18 cellular contexts compared by ENCODE assay signal in genomic region chr11:34267440-34267839, GRCh38.
A peak's percentile ranks its signal among the peaks of the same experiment; 100 is the strongest.
DNase-seq lines count a peak whose midpoint lies in the region; ATAC-seq, FAIRE-seq and TF ChIP-seq lines count a peak whose summit lies in the region.
"Had no signal": no experiment of that assay in that cellular context is flagged by ENCODE, and none has a peak within 500 bp of the region (broad histone marks: within the 10 kb centered on the region; RNA-seq: fewer than 3 reads in every experiment).

No MANE protein-coding gene starts in this region.

- H3K27ac ChIP-seq in IMR-90 (ENCODE audit: insufficient read depth, low read length): peak overlapping the region; percentile 44; the same call in 1 of the 2 replicates
- peak overlapping the region; percentile 22 for H3K27ac ChIP-seq in caudate nucleus (ENCODE audit: low read depth, low read length)
- no peak overlapping the region for H3K27ac ChIP-seq in neuronal stem cell (replicated peaks; ENCODE audit: low read length)
- H3K27ac ChIP-seq: cardiac muscle cell had no signal

- H3K9ac ChIP-seq in IMR-90 (ENCODE audit: low read depth, low read length) (no peak overlapping the region), neuronal stem cell (ENCODE audit: low read depth, low read length, poor library complexity) (no peak overlapping the region)
- H3K9ac ChIP-seq: GM23248 had no signal

- intact Hi-C loops in IMR-90 (cut with micrococcal nuclease): loop anchor here (2.0 kb wide), 1 partner anchor 91 kb away; the partner anchor contains the start of gene ABTB2

- no peaks in the 10 kb centered on the region for H3K36me3 ChIP-seq in IMR-90 (ENCODE audit: control insufficient read depth, insufficient read depth, low read length)
- H3K36me3 ChIP-seq in neuronal stem cell (replicated peaks in 1 of 2; ENCODE audit: control insufficient read depth in 2 of 2, insufficient read depth in 2 of 2, low read length in 2 of 2): no peaks in the 10 kb centered on the region
- H3K36me3 ChIP-seq: cardiac muscle cell had no signal

- H3K4ac ChIP-seq in IMR-90 (ENCODE audit: low read depth, low read length): peak overlapping the region; percentile 27; the same call in 1 of the 2 replicates
- H3K4ac ChIP-seq in neuronal stem cell (ENCODE audit: low read length): no peak overlapping the region

- H2BK120ac ChIP-seq in IMR-90 (ENCODE audit: low read depth, low read length): no peak overlapping the region
- no peak overlapping the region for H2BK120ac ChIP-seq in neuronal stem cell (ENCODE audit: low read depth, low read length)

- no peak overlapping the region for H4K5ac ChIP-seq in IMR-90 (ENCODE audit: low read depth, low read length)

- peaks cover 0 to 3% of the 10 kb centered on the region in 2 experiments; a peak in 1 of 4 replicates for H3K79me1 ChIP-seq in IMR-90 (ENCODE audit: low read depth in 1 of 2, low read length in 2 of 2)
- H3K79me1 ChIP-seq in neuronal stem cell (ENCODE audit: low read depth, low read length): no peaks in the 10 kb centered on the region

- no peak overlapping the region for H3K4me3 ChIP-seq in IMR-90 (ENCODE audit: insufficient read depth, low read depth, low read length)
- no peak overlapping the region for H3K4me3 ChIP-seq in neuronal stem cell (ENCODE audit: low read length in 2 of 2)
- H3K4me3 ChIP-seq: cardiac muscle cell had no signal

- in situ Hi-C loops in IMR-90 (cut with MboI; ENCODE audit: low sequenced_read_pairs): no loop called here

- no peak overlapping the region for H2BK12ac ChIP-seq in neuronal stem cell (ENCODE audit: low read length)

- no peak overlapping the region for H3K14ac ChIP-seq in IMR-90 (replicated peaks; ENCODE audit: low read depth, low read length)
- no peak overlapping the region for H3K14ac ChIP-seq in neuronal stem cell (ENCODE audit: low read length)

- no peak overlapping the region for H3K56ac ChIP-seq in IMR-90 (ENCODE audit: extremely low read depth, insufficient read depth, low read length)

- ATAC-seq in IMR-90 (ENCODE audit: low read depth) (no peak), HG02759 (IDR thresholded peaks at IDR 0.05; ENCODE audit: unreplicated experiment) (no peak), HG02840 (IDR thresholded peaks at IDR 0.05; ENCODE audit: low FRiP score, unreplicated experiment) (no peak)
- ATAC-seq: activated CD4-positive, CD25-positive, alpha-beta regulatory T cell treated with anti-CD3 and anti-CD28 coated beads, Interleukin-2, amount 50 U/mL, for 24 hours; activated naive CD8-positive, alpha-beta T cell treated with anti-CD3 and anti-CD28 coated beads, Interleukin-2, amount 50 U/mL, for 24 hours; naive thymus-derived CD8-positive, alpha-beta T cell had no signal

- no CpG with 5 or more reads among the region's 3 CpGs for WGBS in IMR-90 (ENCODE audit: extremely low coverage in 2 of 2, insufficient read length in 1 of 2), 2 experiments
- no CpG with 5 or more reads among the region's 3 CpGs for WGBS in neuronal stem cell (ENCODE audit: extremely low coverage in 2 of 2, insufficient read length in 2 of 2, insufficient replicate concordance in 1 of 2), 2 donors

- dilution Hi-C loops in IMR-90 (cut with HindIII; ENCODE audit: low sequenced_read_pairs, unreplicated experiment): loop anchor here (10.0 kb wide), 1 partner anchor 87 kb away; the partner anchor contains the start of gene ABTB2

- H3K18ac ChIP-seq in IMR-90 (ENCODE audit: low read depth, low read length): no peak overlapping the region; the same call in 1 of the 2 replicates
- H3K18ac ChIP-seq in neuronal stem cell (ENCODE audit: low read length): no peak overlapping the region

- H3K4me2 ChIP-seq in IMR-90 (ENCODE audit: low read depth, low read length) (no peak overlapping the region; the same call in 1 of the 2 replicates), neuronal stem cell (ENCODE audit: insufficient read depth, low read length, poor library complexity, severe bottlenecking) (no peak overlapping the region)

- no peak for TF ChIP-seq CTCF in IMR-90 (conservative IDR thresholded peaks at IDR 0.05; ENCODE audit: low read depth, low read length)

- TF ChIP-seq POLR2A in IMR-90 (IDR thresholded peaks at IDR 0.05; ENCODE audit: low read depth, low read length): no peak

- H2BK5ac ChIP-seq in IMR-90 (ENCODE audit: low read depth, low read length, poor library complexity, severe bottlenecking) (no peak overlapping the region), neuronal stem cell (ENCODE audit: low read length) (no peak overlapping the region)

- peak overlapping the region; percentile 13; the same call in 1 of the 2 replicates for H4K91ac ChIP-seq in IMR-90 (ENCODE audit: insufficient read depth, low read depth, low read length)
- no peak overlapping the region for H4K91ac ChIP-seq in neuronal stem cell (ENCODE audit: low read depth, low read length, poor library complexity)

- H4K8ac ChIP-seq in IMR-90 (ENCODE audit: low read depth in 2 of 2, low read length in 2 of 2): no peak overlapping the region
- H4K8ac ChIP-seq in neuronal stem cell (ENCODE audit: low read depth, low read length): no peak overlapping the region

- H3K9me1 ChIP-seq in IMR-90 (ENCODE audit: insufficient read depth, low read length): peaks cover 16% of the 10 kb centered on the region

- no peak overlapping the region for H2AK9ac ChIP-seq in IMR-90 (replicated peaks; ENCODE audit: low read depth, low read length, poor library complexity)

- H2AK5ac ChIP-seq in IMR-90 (ENCODE audit: low read depth, low read length): peak overlapping the region; percentile 52; the same call in 1 of the 2 replicates
- no peak overlapping the region for H2AK5ac ChIP-seq in neuronal stem cell (ENCODE audit: low read depth, low read length)

- H2AFZ ChIP-seq in IMR-90 (replicated peaks; ENCODE audit: low read length, poor library complexity) (no peak overlapping the region), neuronal stem cell (ENCODE audit: low read length) (peak overlapping the region; percentile 72)
- H2AFZ ChIP-seq: GM23248 had no signal

- H3K27me3 ChIP-seq in IMR-90 (ENCODE audit: control insufficient read depth, insufficient read depth, low read length) (peaks cover 18% of the 10 kb centered on the region), neuronal stem cell (ENCODE audit: control insufficient read depth in 3 of 3, insufficient read depth in 3 of 3, low read depth in 1 of 3, low read length in 3 of 3) (no peaks in the 10 kb centered on the region)
- H3K27me3 ChIP-seq: cardiac muscle cell had no signal

- CTCF ChIA-PET in IMR-90 (lab: Yijun Ruan, JAX): interaction anchor here (0.6 kb wide), 1 partner anchor 20 kb away, joined by 3 read pairs; no protein-coding TSS in a partner anchor

- H3K4me1 ChIP-seq in IMR-90 (ENCODE audit: control insufficient read depth, insufficient read depth, low read length) (peaks cover 11% of the 10 kb centered on the region; the same call in 1 of the 2 replicates), neuronal stem cell (ENCODE audit: control insufficient read depth in 2 of 2, insufficient read depth in 1 of 2, low read depth in 1 of 2, low read length in 2 of 2) (peaks cover 7 to 18% of the 10 kb centered on the region in 2 donors)

- H2BK15ac ChIP-seq in IMR-90 (ENCODE audit: low read depth, low read length) (peak overlapping the region; percentile 12; the same call in 1 of the 3 replicates), neuronal stem cell (ENCODE audit: low read length) (no peak overlapping the region)

- H3K9me3 ChIP-seq in IMR-90 (ENCODE audit: control insufficient read depth, insufficient read depth, low read length): no peaks in the 10 kb centered on the region
- H3K9me3 ChIP-seq in neuronal stem cell (replicated peaks in 1 of 2; ENCODE audit: control insufficient read depth in 2 of 2, insufficient read depth in 1 of 2, low read depth in 1 of 2, low read length in 2 of 2): no peaks in the 10 kb centered on the region

- peak overlapping the region; percentile 26; the same call in 1 of the 2 replicates for H3K23ac ChIP-seq in IMR-90 (ENCODE audit: low read depth, low read length)
- no peak overlapping the region for H3K23ac ChIP-seq in neuronal stem cell (ENCODE audit: low read depth, low read length, poor library complexity)

- POLR2A ChIA-PET in IMR-90 (lab: Charles Lee; ENCODE audit: unreplicated experiment): no interaction called here

- TF ChIP-seq RAD21 in IMR-90 (IDR thresholded peaks at IDR 0.05; ENCODE audit: low read length): no peak

- 0 out of 2 replicates have a peak overlapping the region, but pooled peaks have one; percentile 28 for H2BK20ac ChIP-seq in IMR-90 (ENCODE audit: low read depth, low read length)

- H4K20me1 ChIP-seq in IMR-90 (ENCODE audit: insufficient read depth, low read length): peaks cover 11% of the 10 kb centered on the region

- FAIRE-seq in A204.1 (lab: Jason Lieb, UNC): peak; percentile 98
- FAIRE-seq: GM18507 had no signal

- no peak for DNase-seq in IMR-90
- DNase-seq in caudate nucleus (lab: John Stamatoyannopoulos, UW): no peak
- DNase-seq in neuronal stem cell (ENCODE audit: low spot score): no peak
- DNase-seq in GM03348 (ENCODE audit: low spot score): no peak
- no peak for DNase-seq in activated CD8-positive, alpha-beta memory T cell treated with anti-CD3 and anti-CD28 coated beads, Interleukin-2, amount 50 U/mL, for 4 hours
- DNase-seq: activated naive CD8-positive, alpha-beta T cell treated with anti-CD3 and anti-CD28 coated beads, Interleukin-2, amount 50 U/mL, for 24 hours; CD8-positive, alpha-beta memory T cell; naive thymus-derived CD8-positive, alpha-beta T cell; NCI-H187; T-helper 9 cell; trophoblast cell had no signal

- BruUV-seq in IMR-90 (replicated peaks; lab: Mats Ljungman, UMichigan): no TSS peak

TF ChIP-seq in IMR-90, 13 proteins besides CTCF, POLR2A, EP300 and RAD21 (continues in another document):
- no peak for TF ChIP-seq SMC3 (IDR thresholded peaks at IDR 0.05; ENCODE audit: low read depth, low read length)
- TF ChIP-seq MAZ (IDR thresholded peaks at IDR 0.05; ENCODE audit: borderline replicate concordance, low read depth, low read length): no peak
- no peak for TF ChIP-seq MAFK (IDR thresholded peaks at IDR 0.05; ENCODE audit: low read depth, low read length)
- TF ChIP-seq NFE2L2 (IDR thresholded peaks at IDR 0.05; ENCODE audit: low read depth, low read length): no peak
- TF ChIP-seq CHD1 (IDR thresholded peaks at IDR 0.05; ENCODE audit: low read depth, low read length): no peak
- no peak for TF ChIP-seq RFX5 (IDR thresholded peaks at IDR 0.05; ENCODE audit: low read depth, low read length)
- no peak for TF ChIP-seq CEBPB (IDR thresholded peaks at IDR 0.05; ENCODE audit: low read depth, low read length)
- no peak for TF ChIP-seq USF2 (IDR thresholded peaks at IDR 0.05; ENCODE audit: low read depth, low read length)
- TF ChIP-seq BHLHE40 (IDR thresholded peaks at IDR 0.05; ENCODE audit: low read depth, low read length): no peak
- no peak for TF ChIP-seq FOS (IDR thresholded peaks at IDR 0.05; ENCODE audit: low read depth, low read length)
